Comparison of ENCODE assay signal across 11 cellular contexts in genomic region chr4:53654300-53654758, GRCh38.
DNase-seq lines count a peak whose midpoint lies in the region; ATAC-seq, FAIRE-seq and TF ChIP-seq lines count a peak whose summit lies in the region.
"Had no signal": no experiment of that assay in that cellular context is flagged by ENCODE, and none has a peak within 500 bp of the region (broad histone marks: within the 10 kb centered on the region; RNA-seq: fewer than 3 reads in every experiment).

No MANE protein-coding gene starts in this region.

- dilution Hi-C loops in keratinocyte (cut with MboI; ENCODE audit: extremely low pct_ligation_motif_present, low sequenced_read_pairs) = no loop called here

- H4K20me1 ChIP-seq in keratinocyte (ENCODE audit: control insufficient read depth, extremely low read depth, insufficient read depth, low read length) = no peaks in the 10 kb centered on the region
- H4K20me1 ChIP-seq: BLaER1 had no signal

- intact Hi-C loops in Right ventricle myocardium inferior (cut with DNase I) (loop anchor here (5.0 kb wide), 2 partner anchors 53 to 162 kb away; no protein-coding TSS in a partner anchor), adrenal gland (cut with DNase I) (no loop called here), vagina (cut with DNase I) (no loop called here)

- no peaks in the 10 kb centered on the region for H3K36me3 ChIP-seq in right atrium auricular region
- H3K36me3 ChIP-seq in adrenal gland (replicated peaks in 1 of 2) = no peaks in the 10 kb centered on the region
- H3K36me3 ChIP-seq in keratinocyte (ENCODE audit: control insufficient read depth in 2 of 2, extremely low read depth in 1 of 2, insufficient read depth in 2 of 2, low read length in 2 of 2) = no peaks in the 10 kb centered on the region
- H3K36me3 ChIP-seq in vagina = no peaks in the 10 kb centered on the region
- H3K36me3 ChIP-seq: BLaER1 had no signal

- H3K79me2 ChIP-seq in keratinocyte (ENCODE audit: control insufficient read depth, insufficient read depth, low read length) = no peaks in the 10 kb centered on the region

- peak; percentile 51 for ATAC-seq in Right ventricle myocardium inferior

- no peak for TF ChIP-seq CTCF in right atrium auricular region (IDR thresholded peaks at IDR 0.05)
- TF ChIP-seq CTCF in adrenal gland (IDR thresholded peaks at IDR 0.05) = no peak
- TF ChIP-seq CTCF in keratinocyte (optimal IDR thresholded peaks at IDR 0.05 in 1 of 3, IDR thresholded peaks at IDR 0.05 in 1 of 3, conservative IDR thresholded peaks at IDR 0.05 in 1 of 3; ENCODE audit: extremely low read depth in 1 of 3, insufficient read depth in 2 of 3, low read length in 3 of 3) = no peak
- no peak for TF ChIP-seq CTCF in vagina (IDR thresholded peaks at IDR 0.05)

- no peak overlapping the region for H3K4me2 ChIP-seq in keratinocyte (ENCODE audit: control insufficient read depth, extremely low read depth, insufficient read depth, low read depth, low read length)
- H3K4me2 ChIP-seq: BLaER1 had no signal

- no peak overlapping the region for H3K4me3 ChIP-seq in right atrium auricular region
- H3K4me3 ChIP-seq in adrenal gland = no peak overlapping the region
- no peak overlapping the region for H3K4me3 ChIP-seq in keratinocyte (ENCODE audit: control insufficient read depth in 2 of 3, extremely low read depth in 1 of 3, insufficient read depth in 2 of 3, low read depth in 1 of 3, low read length in 3 of 3)
- no peak overlapping the region for H3K4me3 ChIP-seq in vagina
- H3K4me3 ChIP-seq: BLaER1 had no signal

- TF ChIP-seq POLR2A in adrenal gland (IDR thresholded peaks at IDR 0.05) (no peak), vagina (IDR thresholded peaks at IDR 0.05) (no peak)

- H3K4me1 ChIP-seq in right atrium auricular region (peaks cover 0 to 23% of the 10 kb centered on the region in 2 donors), adrenal gland (replicated peaks in 1 of 2) (peaks cover 14 to 16% of the 10 kb centered on the region in 2 donors), keratinocyte (ENCODE audit: control insufficient read depth, extremely low read depth, insufficient read depth, low read length) (peaks cover 20% of the 10 kb centered on the region), vagina (peaks cover 72% of the 10 kb centered on the region)

- 39 to 59% (median 45%) methylated on average over 5 of the region's 5 CpGs for WGBS in adrenal gland, 4 donors

- H3K9me3 ChIP-seq in right atrium auricular region (no peaks in the 10 kb centered on the region), adrenal gland (replicated peaks in 1 of 3) (no peaks in the 10 kb centered on the region), keratinocyte (ENCODE audit: control insufficient read depth, low read depth, low read length) (no peaks in the 10 kb centered on the region), vagina (no peaks in the 10 kb centered on the region)
- H3K9me3 ChIP-seq: BLaER1 had no signal

- peak overlapping the region in 1 of 2 donors; percentile 20 for H3K27ac ChIP-seq in right atrium auricular region
- H3K27ac ChIP-seq in adrenal gland = peak overlapping the region in 1 of 5 donors; percentile 3
- no peak overlapping the region for H3K27ac ChIP-seq in keratinocyte (ENCODE audit: control insufficient read depth, insufficient read depth, low read length)
- peak overlapping the region; percentile 78 for H3K27ac ChIP-seq in vagina
- H3K27ac ChIP-seq: BLaER1 had no signal

- H3K9ac ChIP-seq in keratinocyte (ENCODE audit: control insufficient read depth, extremely low read depth, insufficient read depth, low read length) = no peak overlapping the region
- H3K9ac ChIP-seq: BLaER1 had no signal

- H3K27me3 ChIP-seq in right atrium auricular region (no peaks in the 10 kb centered on the region), adrenal gland (no peaks in the 10 kb centered on the region), keratinocyte (ENCODE audit: control insufficient read depth, extremely low read depth, insufficient read depth, low read length) (no peaks in the 10 kb centered on the region), vagina (no peaks in the 10 kb centered on the region)
- H3K27me3 ChIP-seq: BLaER1 had no signal

- no peaks in the 10 kb centered on the region for H3K9me1 ChIP-seq in keratinocyte (ENCODE audit: control insufficient read depth, extremely low read depth, insufficient read depth, low read length)

- FAIRE-seq in keratinocyte (lab: Jason Lieb, UNC) = no peak
- FAIRE-seq: TTC549 had no signal

- no peak for DNase-seq in Right ventricle myocardium inferior (ENCODE audit: missing footprints)
- DNase-seq in right atrium auricular region (ENCODE audit: low spot score) = no peak
- DNase-seq in adrenal gland = peak in 6 of 7 donors; percentile 30 to 59 (median 42)
- DNase-seq in keratinocyte (ENCODE audit: low read depth, low spot score) = no peak
- DNase-seq in vagina (ENCODE audit: extremely low spot score in 2 of 2) = no peak
- no peak for DNase-seq in NCI-H524 treated with DMSO at 0.1 percent for 48 hours (lab: John Stamatoyannopoulos, UW)
- DNase-seq in NCI-H1694 treated with DMSO at 0.1 percent for 48 hours (lab: John Stamatoyannopoulos, UW) = no peak
- no peak for DNase-seq in NCI-H2196 treated with DMSO at 0.1 percent for 48 hours (lab: John Stamatoyannopoulos, UW; ENCODE audit: unreplicated experiment)
- DNase-seq: activated naive CD8-positive, alpha-beta T cell treated with anti-CD3 and anti-CD28 coated beads, Interleukin-2, amount 10 ng/mL, durations not matched to agents 7 days and 5 days had no signal

- H2AFZ ChIP-seq in keratinocyte (ENCODE audit: control insufficient read depth, low read length) = peak overlapping the region; percentile 12

Comparison
In these comparisons a context has a peak if more than half of its experiments do, and no peak if none do; other contexts are left out.
1. DNase-seq: peak in adrenal gland (6 of 7); none in Right ventricle myocardium inferior (single experiment), right atrium auricular region (single experiment), keratinocyte (single experiment), vagina (0 of 2), NCI-H524 treated with DMSO at 0.1 percent for 48 hours (single experiment), NCI-H1694 treated with DMSO at 0.1 percent for 48 hours (single experiment) and NCI-H2196 treated with DMSO at 0.1 percent for 48 hours (single experiment).